ENCODE assay signal across 11 cellular contexts in genomic region chr1:213985181-213986019, GRCh38. TPM values are rescaled to one million over a fixed set of nuclear protein-coding genes. Genes with fewer than 3 reads are reported as not detected.
DNase-seq lines count a peak whose midpoint lies in the region; ATAC-seq, FAIRE-seq and TF ChIP-seq lines count a peak whose summit lies in the region.
"Had no signal": no experiment of that assay in that cellular context is flagged by ENCODE, and none has a peak within 500 bp of the region (broad histone marks: within the 10 kb centered on the region; RNA-seq: fewer than 3 reads in every experiment).

No MANE protein-coding gene starts in this region.

- H3K4me1 ChIP-seq in GM12878 (ENCODE audit: control insufficient read depth, insufficient read depth, low read length), result peaks cover 2% of the 10 kb centered on the region; the same call in 1 of the 2 replicates

- CTCF ChIA-PET in GM12878 (lab: Yijun Ruan, JAX), result no interaction called here

- ATAC-seq in GM12878, result peak; percentile 14; the same call in 1 of the 3 replicates
- ATAC-seq in stimulated activated naive B cell treated with anti-CD40 and anti-IgM and Interleukin-4, amounts not matched to agents 10 μg/mL and 1 μg/mL and 100 μg/mL, for 72 hours (replicated peaks), result no peak

- RAD21 ChIA-PET in GM12878 (lab: Charles Lee; ENCODE audit: unreplicated experiment), result no interaction called here

- H3K9me3 ChIP-seq in GM12878 (replicated peaks; ENCODE audit: control insufficient read depth, insufficient read depth, low read length), result no peaks in the 10 kb centered on the region

- H3K36me3 Mint-ChIP-seq in stimulated activated naive B cell treated with anti-CD40 and anti-IgM and Interleukin-4, amounts not matched to agents 10 μg/mL and 1 μg/mL and 100 μg/mL, for 72 hours, result peaks cover 4 to 23% of the 10 kb centered on the region in 2 donors

- no peak for TF ChIP-seq RAD21 in GM12878 (IDR thresholded peaks at IDR 0.05; ENCODE audit: insufficient read depth, low read depth, low read length)

- POLR2A ChIA-PET in GM12878 (lab: Charles Lee), result no interaction called here

- BruUV-seq in GM12878 (replicated peaks; lab: Mats Ljungman, UMichigan), result no TSS peak

- intact Hi-C loops in GM12878 (cut with micrococcal nuclease; ENCODE audit: unreplicated experiment), result loop anchor here (5.0 kb wide), 1 partner anchor 137 kb away; no protein-coding TSS in a partner anchor

- peaks cover 7 to 12% of the 10 kb centered on the region in 2 donors for H3K9me3 Mint-ChIP-seq in stimulated activated naive B cell treated with anti-CD40 and anti-IgM and Interleukin-4, amounts not matched to agents 10 μg/mL and 1 μg/mL and 100 μg/mL, for 72 hours
- H3K9me3 Mint-ChIP-seq: activated naive CD4-positive, alpha-beta T cell treated with anti-CD3 and anti-CD28 coated beads, Interleukin-2, amount 50 U/mL, for 72 hours had no signal

- no peak for TF ChIP-seq POLR2A in GM12878 (IDR thresholded peaks at IDR 0.05; ENCODE audit: low read depth, low read length)

- TF ChIP-seq EP300 in GM12878 (IDR thresholded peaks at IDR 0.05; ENCODE audit: borderline replicate concordance in 1 of 2, control insufficient read depth in 1 of 2, low read depth in 2 of 2, low read length in 2 of 2), result no peak

- no peaks in the 10 kb centered on the region for H3K36me3 ChIP-seq in GM12878 (ENCODE audit: control insufficient read depth in 2 of 2, insufficient read depth in 2 of 2, low read length in 1 of 2)

- H3K79me2 ChIP-seq in GM12878 (ENCODE audit: control insufficient read depth, insufficient read depth, low read length), result no peaks in the 10 kb centered on the region

- WGBS in GM12878 (ENCODE audit: insufficient coverage, insufficient replicate concordance, low lambda C conversion rate, missing lambda C conversion rate), result 24% methylated on average over 50 of the region's 53 CpGs

- H2AFZ ChIP-seq in GM12878 (ENCODE audit: control insufficient read depth, low read depth, low read length), result no peak overlapping the region

- peaks cover 85 to 96% of the 10 kb centered on the region in 2 donors for H3K27me3 Mint-ChIP-seq in stimulated activated naive B cell treated with anti-CD40 and anti-IgM and Interleukin-4, amounts not matched to agents 10 μg/mL and 1 μg/mL and 100 μg/mL, for 72 hours

- in situ Hi-C loops in GM12878 (cut with MboI), result no loop called here

- DNase-seq in activated CD4-positive, alpha-beta T cell treated with anti-CD3 and anti-CD28 coated beads for 48 hours, result peak; percentile 42
- no peak for DNase-seq in activated CD4-positive, alpha-beta T cell treated with anti-CD3 and anti-CD28 coated beads, Interleukin-2, amount 50 U/mL, for 4 hours
- DNase-seq in GM12878 (ENCODE audit: low read depth, low spot score), result no peak
- peak; percentile 29 for DNase-seq in iPS-NIHi7 (ENCODE audit: extremely low spot score)
- no peak for DNase-seq in stimulated activated naive B cell treated with anti-CD40 and anti-IgM and Interleukin-4, amounts not matched to agents 10 μg/mL and 1 μg/mL and 100 μg/mL, for 72 hours
- DNase-seq in NAMALWA (ENCODE audit: low spot score), result no peak
- DNase-seq in NCI-H187 treated with DMSO at 0.1 percent for 48 hours (lab: John Stamatoyannopoulos, UW), result no peak
- no peak for DNase-seq in SKM-1 treated with dmso at 0.1 percent for 144 hours (lab: John Stamatoyannopoulos, UW; ENCODE audit: unreplicated experiment)

- SMC1A ChIA-PET in GM12878 (lab: Charles Lee; ENCODE audit: uncharacterized antibody, unreplicated experiment), result no interaction called here

- H3K27me3 ChIP-seq in GM12878 (replicated peaks in 1 of 2; ENCODE audit: control insufficient read depth in 2 of 2, insufficient read depth in 2 of 2, low read length in 1 of 2), result peaks cover 20 to 35% of the 10 kb centered on the region in 2 experiments

- peak overlapping the region in 1 of 2 donors; percentile 41 for H3K4me3 Mint-ChIP-seq in stimulated activated naive B cell treated with anti-CD40 and anti-IgM and Interleukin-4, amounts not matched to agents 10 μg/mL and 1 μg/mL and 100 μg/mL, for 72 hours

- no peak overlapping the region for H3K4me3 ChIP-seq in GM12878
- H3K4me3 ChIP-seq: lung had no signal

- no peak overlapping the region for H3K27ac ChIP-seq in GM12878 (ENCODE audit: control insufficient read depth, insufficient read depth)

- FAIRE-seq in GM12878 (lab: Jason Lieb, UNC), result no peak
- FAIRE-seq: TTC549 had no signal

- no peak overlapping the region for H3K9ac ChIP-seq in GM12878 (ENCODE audit: control insufficient read depth, insufficient read depth, low read length)

- H3K4me2 ChIP-seq in GM12878 (ENCODE audit: control insufficient read depth, insufficient read depth), result no peak overlapping the region

- H3K4me1 Mint-ChIP-seq in stimulated activated naive B cell treated with anti-CD40 and anti-IgM and Interleukin-4, amounts not matched to agents 10 μg/mL and 1 μg/mL and 100 μg/mL, for 72 hours, result peaks cover 20 to 32% of the 10 kb centered on the region in 2 donors

- H4K20me1 ChIP-seq in GM12878 (ENCODE audit: control insufficient read depth, insufficient read depth), result no peaks in the 10 kb centered on the region

- H3K27ac Mint-ChIP-seq in stimulated activated naive B cell treated with anti-CD40 and anti-IgM and Interleukin-4, amounts not matched to agents 10 μg/mL and 1 μg/mL and 100 μg/mL, for 72 hours, result peak overlapping the region; percentile 81

- TF ChIP-seq CTCF in GM12878 (IDR thresholded peaks at IDR 0.05 in 2 of 3, conservative IDR thresholded peaks at IDR 0.05 in 1 of 3; ENCODE audit: control insufficient read depth in 2 of 3, extremely low read depth in 1 of 3, insufficient read depth in 1 of 3, low read depth in 3 of 3, low read length in 3 of 3), result no peak

TF ChIP-seq in GM12878, 131 proteins besides CTCF, POLR2A, EP300 and RAD21:
- TF ChIP-seq HDAC2 (IDR thresholded peaks at IDR 0.05) (no peak), HDGF (IDR thresholded peaks at IDR 0.05) (no peak), RBBP5 (conservative IDR thresholded peaks at IDR 0.05) (no peak), BCL11A (IDR thresholded peaks at IDR 0.05; ENCODE audit: low read depth, low read length) (no peak), ZNF592 (IDR thresholded peaks at IDR 0.05) (no peak), ZNF622 (IDR thresholded peaks at IDR 0.05) (no peak), NR2C1 (IDR thresholded peaks at IDR 0.05) (no peak), ZNF274 (IDR thresholded peaks at IDR 0.05; ENCODE audit: insufficient read depth, insufficient read length) (no peak), JUND (IDR thresholded peaks at IDR 0.05; ENCODE audit: low read depth, low read length) (no peak), E2F4 (IDR thresholded peaks at IDR 0.05; ENCODE audit: low read depth, low read length) (no peak)

RNA-seq across cellular contexts. Expression of gene PROX1, which starts 2.4 kb away (rescaled TPM):
- not detected in 2 replicates for total RNA-seq in GM12878 (2013; cell fraction: nucleolus; rRNA removed)
- 0.06 TPM in 1 of 2 replicates, not detected in the other for total RNA-seq in GM12878 (2014; rRNA removed)
- under 0.01 and 0.09 TPM in 2 replicates for total RNA-seq in GM12878 (2014; rRNA removed; fragmentation: Illumina TruSeq; extraction: Trizol)
- total RNA-seq in GM12878 (2021), result 0.13 and 0.44 TPM in 2 replicates
- polyA plus RNA-seq in GM12878 (2011; ENCODE audit: low read depth), result not detected
- not detected in 2 replicates for polyA plus RNA-seq in GM12878 (2011; rRNA removed)
- not detected in 2 replicates for polyA plus RNA-seq in GM12878 (2011; cell fraction: cytosol; rRNA removed)
- not detected in 2 replicates for polyA plus RNA-seq in GM12878 (2011; cell fraction: nucleus; rRNA removed)
- polyA plus RNA-seq in GM12878 (2012), result 0.04 and 0.22 TPM in 2 replicates
- polyA plus RNA-seq in GM12878 (2014; fragmentation: Illumina TruSeq; extraction: Trizol), result 0.03 TPM in 2 replicates
- polyA plus RNA-seq in GM12878 (2014; fragmentation: Nextera tagmentation; extraction: Ambion mirVana), result not detected
- polyA plus RNA-seq in GM12878 (2014; rRNA removed), result 0.04 TPM in 1 of 2 replicates, not detected in the other
- polyA plus RNA-seq in GM12878 (2016; fragmentation: Nextera tagmentation; extraction: Ambion mirVana), result under 1 TPM in 1 of 2 experiments, not detected in 1; 0.03 TPM
- polyA minus RNA-seq in GM12878 (2011; rRNA and poly(A)+ RNA removed), result not detected in 2 replicates
- not detected in 2 replicates for polyA minus RNA-seq in GM12878 (2011; cell fraction: cytosol; rRNA and poly(A)+ RNA removed)
- polyA minus RNA-seq in GM12878 (2011; cell fraction: nucleus; rRNA and poly(A)+ RNA removed), result not detected in 2 replicates

Comparison
In these comparisons a context has a peak if more than half of its experiments do, and no peak if none do; other contexts are left out.
1. DNase-seq: peak in activated CD4-positive, alpha-beta T cell treated with anti-CD3 and anti-CD28 coated beads for 48 hours (single experiment) and iPS-NIHi7 (single experiment); none in activated CD4-positive, alpha-beta T cell treated with anti-CD3 and anti-CD28 coated beads, Interleukin-2, amount 50 U/mL, for 4 hours (0 of 2), GM12878 (single experiment), stimulated activated naive B cell treated with anti-CD40 and anti-IgM and Interleukin-4, amounts not matched to agents 10 μg/mL and 1 μg/mL and 100 μg/mL, for 72 hours (single experiment), NAMALWA (single experiment), NCI-H187 treated with DMSO at 0.1 percent for 48 hours (single experiment) and SKM-1 treated with dmso at 0.1 percent for 144 hours (single experiment).